In genomic region chr15:92831459-92832229, GRCh38 we compare ENCODE assay signal across 8 cellular contexts.
DNase-seq lines count a peak whose midpoint lies in the region; ATAC-seq and TF ChIP-seq lines count a peak whose summit lies in the region.

No MANE protein-coding gene starts in this region.

- H3K4me1 Mint-ChIP-seq in activated T-helper 2 cell treated with anti-CD3 and anti-CD28 coated beads, Interferon-gamma antibody, Interleukin-2, Interleukin-4, amounts not matched to agents 10 μg/mL and 5 μg/mL and 100 μg/mL, durations not matched to agents 14 hours and 24 hours and 36 hours (ENCODE audit: low read depth), result peaks cover 40% of the 10 kb centered on the region
- peaks cover 54% of the 10 kb centered on the region for H3K4me1 Mint-ChIP-seq in stimulated activated naive CD8-positive, alpha-beta T cell treated with anti-CD3 and anti-CD28 coated beads, Interleukin-15, amount 100 ng/mL, for 72 hours

- H2AFZ ChIP-seq in neural cell (ENCODE audit: low read depth, low read length), result no peak overlapping the region

- peak overlapping the region; percentile 94 for H3K4me2 ChIP-seq in neural cell (ENCODE audit: low read length)

- H3K9me2 ChIP-seq in neural cell (ENCODE audit: insufficient read depth, low read length), result no peaks in the 10 kb centered on the region

- H3K4me3 ChIP-seq in LNCaP clone FGC (ENCODE audit: low read depth, low read length) (peak overlapping the region; percentile 13; the same call in 1 of the 2 replicates), neural cell (ENCODE audit: low read length) (peak overlapping the region; percentile 60)

- no peaks in the 10 kb centered on the region for H4K20me1 ChIP-seq in neural cell (ENCODE audit: insufficient read depth)

- H3K9me3 ChIP-seq in neural cell (ENCODE audit: low read length), result no peaks in the 10 kb centered on the region

- no peaks in the 10 kb centered on the region for H3K36me3 ChIP-seq in neural cell (ENCODE audit: insufficient read depth, low read length)

- H3K79me2 ChIP-seq in neural cell (replicated peaks; ENCODE audit: insufficient read depth, low read length), result no peaks in the 10 kb centered on the region

- peak overlapping the region; percentile 69 for H3K9ac ChIP-seq in neural cell (ENCODE audit: low read length)

- peak overlapping the region; percentile 95 for H3K27ac Mint-ChIP-seq in activated T-helper 2 cell treated with anti-CD3 and anti-CD28 coated beads, Interferon-gamma antibody, Interleukin-2, Interleukin-4, amounts not matched to agents 10 μg/mL and 5 μg/mL and 100 μg/mL, durations not matched to agents 14 hours and 24 hours and 36 hours
- H3K27ac Mint-ChIP-seq in stimulated activated naive CD8-positive, alpha-beta T cell treated with anti-CD3 and anti-CD28 coated beads, Interleukin-15, amount 100 ng/mL, for 72 hours, result peak overlapping the region; percentile 98 to 99

- peak; percentile 98 for ATAC-seq in stimulated activated naive CD8-positive, alpha-beta T cell treated with anti-CD3 and anti-CD28 coated beads, Interleukin-15, amount 100 ng/mL, for 72 hours

- peak overlapping the region; percentile 94 for H3K27ac ChIP-seq in neural cell (ENCODE audit: low read length)

- H3K27me3 Mint-ChIP-seq in activated T-helper 2 cell treated with anti-CD3 and anti-CD28 coated beads, Interferon-gamma antibody, Interleukin-2, Interleukin-4, amounts not matched to agents 10 μg/mL and 5 μg/mL and 100 μg/mL, durations not matched to agents 14 hours and 24 hours and 36 hours (ENCODE audit: low read depth), result no peaks in the 10 kb centered on the region
- no peaks in the 10 kb centered on the region for H3K27me3 Mint-ChIP-seq in stimulated activated naive CD8-positive, alpha-beta T cell treated with anti-CD3 and anti-CD28 coated beads, Interleukin-15, amount 100 ng/mL, for 72 hours

- no peaks in the 10 kb centered on the region for H3K27me3 ChIP-seq in neural cell (ENCODE audit: insufficient read depth, low read depth, low read length)

- TF ChIP-seq EP300 in neural cell (conservative IDR thresholded peaks at IDR 0.05; ENCODE audit: poor library complexity, severe bottlenecking), result peak; percentile 89

- TF ChIP-seq RAD21 in neural cell (conservative IDR thresholded peaks at IDR 0.05), result peak; percentile 63

- peak overlapping the region; percentile 61 for H3K4me3 Mint-ChIP-seq in activated T-helper 2 cell treated with anti-CD3 and anti-CD28 coated beads, Interferon-gamma antibody, Interleukin-2, Interleukin-4, amounts not matched to agents 10 μg/mL and 5 μg/mL and 100 μg/mL, durations not matched to agents 14 hours and 24 hours and 36 hours (ENCODE audit: low read depth)
- H3K4me3 Mint-ChIP-seq in stimulated activated naive CD8-positive, alpha-beta T cell treated with anti-CD3 and anti-CD28 coated beads, Interleukin-15, amount 100 ng/mL, for 72 hours, result peak overlapping the region; percentile 74 to 79

- no peaks in the 10 kb centered on the region for H3K36me3 Mint-ChIP-seq in activated T-helper 2 cell treated with anti-CD3 and anti-CD28 coated beads, Interferon-gamma antibody, Interleukin-2, Interleukin-4, amounts not matched to agents 10 μg/mL and 5 μg/mL and 100 μg/mL, durations not matched to agents 14 hours and 24 hours and 36 hours (ENCODE audit: low read depth)

- intact Hi-C loops in activated T-helper 2 cell treated with anti-CD3 and anti-CD28 coated beads, Interferon-gamma antibody, Interleukin-2, Interleukin-4, amounts not matched to agents 10 μg/mL and 5 μg/mL and 100 μg/mL, durations not matched to agents 14 hours and 24 hours and 36 hours (cut with micrococcal nuclease), result loop anchor here (1.0 kb wide), 5 partner anchors 11 to 75 kb away; no protein-coding TSS in a partner anchor

- H3F3A ChIP-seq in neural cell (ENCODE audit: insufficient read depth, low read length, poor library complexity, severe bottlenecking), result peaks cover 5% of the 10 kb centered on the region

- DNase-seq in EH (ENCODE audit: low read depth), result peak; percentile 93
- DNase-seq in H4 (ENCODE audit: low spot score), result peak; percentile 97
- peak; percentile 65 for DNase-seq in LNCaP clone FGC (ENCODE audit: low read depth)
- DNase-seq in RPMI8226, result peak; percentile 98
- peak; percentile 89 for DNase-seq in activated T-helper 2 cell treated with anti-CD3 and anti-CD28 coated beads, Interferon-gamma antibody, Interleukin-2, Interleukin-4, amounts not matched to agents 10 μg/mL and 5 μg/mL and 100 μg/mL, durations not matched to agents 14 hours and 24 hours and 36 hours (ENCODE audit: low spot score)
- peak; percentile 83 for DNase-seq in fibroblast of peridontal ligament (ENCODE audit: extremely low read depth)
- peak; percentile 94 to 97 for DNase-seq in stimulated activated naive CD8-positive, alpha-beta T cell treated with anti-CD3 and anti-CD28 coated beads, Interleukin-15, amount 100 ng/mL, for 72 hours

- no peaks in the 10 kb centered on the region for H3K9me3 Mint-ChIP-seq in activated T-helper 2 cell treated with anti-CD3 and anti-CD28 coated beads, Interferon-gamma antibody, Interleukin-2, Interleukin-4, amounts not matched to agents 10 μg/mL and 5 μg/mL and 100 μg/mL, durations not matched to agents 14 hours and 24 hours and 36 hours
- H3K9me3 Mint-ChIP-seq in stimulated activated naive CD8-positive, alpha-beta T cell treated with anti-CD3 and anti-CD28 coated beads, Interleukin-15, amount 100 ng/mL, for 72 hours, result no peaks in the 10 kb centered on the region

- TF ChIP-seq CTCF in LNCaP clone FGC (IDR thresholded peaks at IDR 0.05; ENCODE audit: control insufficient read depth, extremely low read depth, insufficient read depth), result no peak
- no peak for TF ChIP-seq CTCF in neural cell (IDR thresholded peaks at IDR 0.05; ENCODE audit: poor library complexity, severe bottlenecking)

TF ChIP-seq in neural cell, 6 proteins besides CTCF, POLR2A, EP300 and RAD21:
- TF ChIP-seq MXI1 (conservative IDR thresholded peaks at IDR 0.05; ENCODE audit: poor library complexity, severe bottlenecking) (peak; percentile 48), EZH2 (IDR thresholded peaks at IDR 0.05; ENCODE audit: borderline replicate concordance, insufficient read depth, low read length, poor library complexity, severe bottlenecking) (no peak), TAF1 (IDR thresholded peaks at IDR 0.05; ENCODE audit: low read depth) (peak; percentile 78), SMC3 (conservative IDR thresholded peaks at IDR 0.05; ENCODE audit: poor library complexity) (peak; percentile 65), POLR2AphosphoS5 (IDR thresholded peaks at IDR 0.05) (peak; percentile 90), REST (IDR thresholded peaks at IDR 0.05; ENCODE audit: borderline replicate concordance) (peak; percentile 93)

Comparison
In these comparisons a context has a peak if more than half of its experiments do, and no peak if none do; other contexts are left out.
1. Peak in every context shown above with its lines: DNase-seq, ATAC-seq, H3K4me3 ChIP-seq and H3K27ac ChIP-seq.